23 cellular contexts compared by ENCODE assay signal in genomic region chr13:56378566-56378965, GRCh38.
DNase-seq lines count a peak whose midpoint lies in the region; FAIRE-seq and TF ChIP-seq lines count a peak whose summit lies in the region.
"Had no signal": no experiment of that assay in that cellular context is flagged by ENCODE, and none has a peak within 500 bp of the region (broad histone marks: within the 10 kb centered on the region; RNA-seq: fewer than 3 reads in every experiment).

No MANE protein-coding gene starts in this region.

- DNase-seq in HT1080 (ENCODE audit: low read depth): peak; percentile 2
- DNase-seq in bronchial epithelial cell (ENCODE audit: low read depth): peak; percentile 28
- peak; percentile 57 for DNase-seq in epithelial cell of proximal tubule (ENCODE audit: low read depth)
- DNase-seq in renal cortical epithelial cell (ENCODE audit: low read depth): peak; percentile 33
- DNase-seq in NCI-H446 (lab: John Stamatoyannopoulos, UW): no peak
- DNase-seq in T-helper 2 cell: no peak
- DNase-seq in Calu3: no peak
- DNase-seq: Caco-2; CD4-positive, CD25-positive, alpha-beta regulatory T cell; CD8-positive, alpha-beta T cell; DMS 273 treated with DMSO at 0.1 percent for 48 hours; DMS79; EL; GDM1; HFFc6 had no signal

- TF ChIP-seq CTCF in bronchial epithelial cell (IDR thresholded peaks at IDR 0.05; ENCODE audit: insufficient read depth, low read length, severe bottlenecking) (no peak), epithelial cell of proximal tubule (conservative IDR thresholded peaks at IDR 0.05; ENCODE audit: low read depth, low read length) (no peak), Calu3 (IDR thresholded peaks at IDR 0.05; ENCODE audit: unreplicated experiment) (no peak)

- BruUV-seq in Calu3 (replicated peaks; lab: Mats Ljungman, UMichigan): no TSS peak

- H3K27me3 ChIP-seq in bronchial epithelial cell (ENCODE audit: control insufficient read depth, insufficient read depth, low read length): no peaks in the 10 kb centered on the region
- H3K27me3 ChIP-seq: BLaER1 had no signal

- intact Hi-C loops in Calu3 (cut with micrococcal nuclease; ENCODE audit: unreplicated experiment): no loop called here

- peaks cover 7% of the 10 kb centered on the region for H3K9me3 Mint-ChIP-seq in Calu3 (ENCODE audit: low read depth, unreplicated experiment)

- no peak overlapping the region for H3K27ac Mint-ChIP-seq in Calu3 (ENCODE audit: unreplicated experiment)
- H3K27ac Mint-ChIP-seq: B cell; CD4-positive, CD25-positive, alpha-beta regulatory T cell; CD8-positive, alpha-beta T cell; GM23338; HFFc6 had no signal

- no peak overlapping the region for H3K4me3 ChIP-seq in bronchial epithelial cell (ENCODE audit: low read depth, low read length)
- no peak overlapping the region for H3K4me3 ChIP-seq in epithelial cell of proximal tubule (ENCODE audit: low read depth, low read length)
- H3K4me3 ChIP-seq: BLaER1, GM12878, GM23338, HAP-1 had no signal

- CTCF ChIA-PET in Calu3 (lab: Charles Lee): no interaction called here

- no peaks in the 10 kb centered on the region for H3K36me3 ChIP-seq in bronchial epithelial cell (ENCODE audit: control insufficient read depth, insufficient read depth, low read length)
- H3K36me3 ChIP-seq: BLaER1, HAP-1 had no signal

- H3K36me3 Mint-ChIP-seq in Calu3 (ENCODE audit: insufficient read depth, unreplicated experiment): no peaks in the 10 kb centered on the region
- H3K36me3 Mint-ChIP-seq: CD4-positive, CD25-positive, alpha-beta regulatory T cell; CD8-positive, alpha-beta T cell had no signal

- H3K4me3 Mint-ChIP-seq in Calu3 (ENCODE audit: low read depth, unreplicated experiment): no peak overlapping the region
- H3K4me3 Mint-ChIP-seq: B cell; CD4-positive, CD25-positive, alpha-beta regulatory T cell; CD8-positive, alpha-beta T cell; GM23338; HFFc6 had no signal

- H3K27me3 Mint-ChIP-seq in Calu3 (ENCODE audit: unreplicated experiment): no peaks in the 10 kb centered on the region
- H3K27me3 Mint-ChIP-seq: B cell; CD4-positive, CD25-positive, alpha-beta regulatory T cell had no signal

- FAIRE-seq in bronchial epithelial cell (lab: Jason Lieb, UNC): peak; percentile 13
- FAIRE-seq: D721Med, GM12878, GM19239, H54 had no signal

- H3K4me1 Mint-ChIP-seq in Calu3 (ENCODE audit: low read depth, unreplicated experiment): no peaks in the 10 kb centered on the region
- H3K4me1 Mint-ChIP-seq: B cell; CD4-positive, CD25-positive, alpha-beta regulatory T cell; GM23338 had no signal

Comparison
In these comparisons a context has a peak if more than half of its experiments do, and no peak if none do; other contexts are left out.
1. DNase-seq: peak in HT1080 (single experiment), bronchial epithelial cell (single experiment), epithelial cell of proximal tubule (single experiment) and renal cortical epithelial cell (single experiment); none in NCI-H446 (0 of 2), T-helper 2 cell (0 of 5) and Calu3 (single experiment).